ENCODE assay signal across 1 cellular context in the genomic region with DNA sequence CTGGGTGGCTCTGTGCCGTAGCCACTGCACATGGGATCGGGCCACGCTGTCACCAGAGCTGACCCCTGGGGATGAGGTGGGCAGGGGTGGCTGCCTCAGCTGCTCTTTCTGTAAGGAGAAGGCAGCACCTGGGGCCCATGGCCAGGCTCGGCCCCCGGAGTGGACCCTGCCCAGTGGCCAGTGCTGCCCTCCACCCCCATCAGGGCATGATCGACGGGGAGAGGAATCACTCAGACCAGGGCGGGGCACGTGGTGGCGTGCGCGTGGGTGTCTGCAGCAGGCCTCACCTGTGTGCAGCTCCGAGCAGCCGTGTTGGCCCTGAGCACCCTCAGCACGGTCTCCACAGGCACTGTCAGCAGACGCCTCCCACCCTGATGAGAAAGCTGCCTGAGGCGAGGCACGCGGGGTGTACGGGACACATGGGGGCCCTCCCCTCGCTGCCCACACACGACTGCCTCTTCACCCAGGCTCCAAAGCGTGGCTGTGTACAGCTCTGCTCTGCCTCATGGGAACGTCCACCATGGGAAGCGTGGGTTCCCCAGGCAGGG.
TF ChIP-seq lines count a peak whose summit lies in the region.

No MANE protein-coding gene starts in this region.

TF ChIP-seq in H1, 55 proteins besides CTCF, POLR2A, EP300 and RAD21:
- TF ChIP-seq ZNF274 (IDR thresholded peaks at IDR 0.05; ENCODE audit: borderline replicate concordance, extremely low read depth, low read length) (no peak), BCL11A (IDR thresholded peaks at IDR 0.05; ENCODE audit: low read depth in 2 of 2, low read length in 2 of 2) (no peak), TEAD4 (IDR thresholded peaks at IDR 0.05; ENCODE audit: low read depth, low read length) (no peak), JUND (IDR thresholded peaks at IDR 0.05; ENCODE audit: low read length) (no peak)
